In genomic region chr4:76305971-76306881, GRCh38 we compare ENCODE assay signal across 1 cellular context.
TF ChIP-seq lines count a peak whose summit lies in the region.

STBD1 (plus strand) TSS chr4:76306733; CDS start chr4:76306770, 37 bp downstream.

TF ChIP-seq in HepG2, 621 proteins besides CTCF, POLR2A, EP300 and RAD21 (continued from another document and continues in another):
- 0 out of 2 replicates have a peak, but pooled peaks have one; percentile 43 for TF ChIP-seq ATF7-NPFF (CRISPR knock-in tag; IDR thresholded peaks at IDR 0.05; ENCODE audit: low read depth)
- TF ChIP-seq ZNF383 (CRISPR knock-in tag; IDR thresholded peaks at IDR 0.05; ENCODE audit: borderline replicate concordance) = no peak
- 0 out of 2 replicates have a peak, but pooled peaks have one; percentile 50 for TF ChIP-seq E2F1 (CRISPR knock-in tag; IDR thresholded peaks at IDR 0.05)
- TF ChIP-seq ZNF430 (CRISPR knock-in tag; IDR thresholded peaks at IDR 0.05) = peak; percentile 74; the same call in 1 of the 2 replicates
- peak; percentile 81 for TF ChIP-seq ZMYM4 (CRISPR knock-in tag; IDR thresholded peaks at IDR 0.05)
- no peak for TF ChIP-seq ATM (IDR thresholded peaks at IDR 0.05; ENCODE audit: borderline replicate concordance)
- TF ChIP-seq NR2F1 (CRISPR knock-in tag; IDR thresholded peaks at IDR 0.05) = no peak
- TF ChIP-seq NONO (IDR thresholded peaks at IDR 0.05) = no peak
- TF ChIP-seq NONO (CRISPR knock-in tag; conservative IDR thresholded peaks at IDR 0.05) = peak; percentile 80
- TF ChIP-seq YEATS2 (CRISPR knock-in tag; IDR thresholded peaks at IDR 0.05; ENCODE audit: borderline replicate concordance) = peak; percentile 64; the same call in 1 of the 2 replicates
- TF ChIP-seq IRF9 (CRISPR knock-in tag; IDR thresholded peaks at IDR 0.05; ENCODE audit: borderline replicate concordance) = peak; percentile 72; the same call in 1 of the 2 replicates
- peak; percentile 73 for TF ChIP-seq RXRA (CRISPR knock-in tag; IDR thresholded peaks at IDR 0.05)
- no peak; the same call in 1 of the 2 replicates for TF ChIP-seq ISX (CRISPR knock-in tag; conservative IDR thresholded peaks at IDR 0.05)
- TF ChIP-seq SNAPC2 (CRISPR knock-in tag; IDR thresholded peaks at IDR 0.05) = peak; percentile 59; the same call in 1 of the 2 replicates
- TF ChIP-seq ZNF180 (CRISPR knock-in tag; IDR thresholded peaks at IDR 0.05; ENCODE audit: borderline replicate concordance, low read depth) = no peak
- no peak for TF ChIP-seq LRRFIP1 (CRISPR knock-in tag; conservative IDR thresholded peaks at IDR 0.05)
- TF ChIP-seq IKZF4 (CRISPR knock-in tag; IDR thresholded peaks at IDR 0.05; ENCODE audit: borderline replicate concordance, low read depth, not compliant biosample characterization) = no peak
- TF ChIP-seq ZFX (CRISPR knock-in tag; IDR thresholded peaks at IDR 0.05; ENCODE audit: low read depth) = peak; percentile 95
- TF ChIP-seq MLXIP (CRISPR knock-in tag; IDR thresholded peaks at IDR 0.05; ENCODE audit: borderline replicate concordance) = 0 out of 2 replicates have a peak, but pooled peaks have one; percentile 48
- TF ChIP-seq ETV5 (CRISPR knock-in tag; IDR thresholded peaks at IDR 0.05; ENCODE audit: borderline replicate concordance) = peak; percentile 47; the same call in 1 of the 2 replicates
- TF ChIP-seq GZF1 (CRISPR knock-in tag; IDR thresholded peaks at IDR 0.05) = peak; percentile 33; the same call in 1 of the 2 replicates
- TF ChIP-seq ZSCAN29 (CRISPR knock-in tag; conservative IDR thresholded peaks at IDR 0.05) = 0 out of 2 replicates have a peak, but pooled peaks have one; percentile 27
- TF ChIP-seq ZNF7 (CRISPR knock-in tag; IDR thresholded peaks at IDR 0.05) = no peak
- peak; percentile 64; the same call in 1 of the 2 replicates for TF ChIP-seq ZNF333 (CRISPR knock-in tag; IDR thresholded peaks at IDR 0.05; ENCODE audit: borderline replicate concordance)
- no peak for TF ChIP-seq ZNF746 (CRISPR knock-in tag; IDR thresholded peaks at IDR 0.05)
- TF ChIP-seq DBP (CRISPR knock-in tag; IDR thresholded peaks at IDR 0.05; ENCODE audit: not compliant biosample characterization) = peak; percentile 26
- peak; percentile 84; the same call in 1 of the 2 replicates for TF ChIP-seq NFAT5 (CRISPR knock-in tag; IDR thresholded peaks at IDR 0.05)
- no peak for TF ChIP-seq KDM5A (IDR thresholded peaks at IDR 0.05; ENCODE audit: borderline replicate concordance, low read length)
- TF ChIP-seq MEIS2 (CRISPR knock-in tag; IDR thresholded peaks at IDR 0.05) = peak; percentile 48; the same call in 1 of the 2 replicates
- peak; percentile 81; the same call in 1 of the 2 replicates for TF ChIP-seq LBX2 (CRISPR knock-in tag; IDR thresholded peaks at IDR 0.05; ENCODE audit: borderline replicate concordance)
- TF ChIP-seq FOXK2 (IDR thresholded peaks at IDR 0.05) = no peak
- peak; percentile 46; the same call in 1 of the 2 replicates for TF ChIP-seq RXRB (CRISPR knock-in tag; IDR thresholded peaks at IDR 0.05; ENCODE audit: borderline replicate concordance)
- TF ChIP-seq ZNF75D (CRISPR knock-in tag; IDR thresholded peaks at IDR 0.05; ENCODE audit: borderline replicate concordance) = 0 out of 2 replicates have a peak, but pooled peaks have one; percentile 49
- peak; percentile 82; the same call in 1 of the 2 replicates for TF ChIP-seq ZNF576 (CRISPR knock-in tag; IDR thresholded peaks at IDR 0.05)
- 0 out of 2 replicates have a peak, but pooled peaks have one; percentile 60 for TF ChIP-seq PITX1 (CRISPR knock-in tag; IDR thresholded peaks at IDR 0.05)
- TF ChIP-seq GATAD2A (CRISPR knock-in tag; IDR thresholded peaks at IDR 0.05) = peak; percentile 33; the same call in 1 of the 2 replicates
- no peak for TF ChIP-seq FOXK1 (CRISPR knock-in tag; IDR thresholded peaks at IDR 0.05; ENCODE audit: borderline replicate concordance, low read depth)
- TF ChIP-seq IRF1 (CRISPR knock-in tag; IDR thresholded peaks at IDR 0.05; ENCODE audit: low read depth) = no peak
- TF ChIP-seq RBM39 (IDR thresholded peaks at IDR 0.05; ENCODE audit: low read depth, low read length, poor library complexity, severe bottlenecking) = peak; percentile 57
- no peak for TF ChIP-seq KLF11 (CRISPR knock-in tag; IDR thresholded peaks at IDR 0.05)
